Comparison of ENCODE assay signal across 11 cellular contexts in the genomic region with DNA sequence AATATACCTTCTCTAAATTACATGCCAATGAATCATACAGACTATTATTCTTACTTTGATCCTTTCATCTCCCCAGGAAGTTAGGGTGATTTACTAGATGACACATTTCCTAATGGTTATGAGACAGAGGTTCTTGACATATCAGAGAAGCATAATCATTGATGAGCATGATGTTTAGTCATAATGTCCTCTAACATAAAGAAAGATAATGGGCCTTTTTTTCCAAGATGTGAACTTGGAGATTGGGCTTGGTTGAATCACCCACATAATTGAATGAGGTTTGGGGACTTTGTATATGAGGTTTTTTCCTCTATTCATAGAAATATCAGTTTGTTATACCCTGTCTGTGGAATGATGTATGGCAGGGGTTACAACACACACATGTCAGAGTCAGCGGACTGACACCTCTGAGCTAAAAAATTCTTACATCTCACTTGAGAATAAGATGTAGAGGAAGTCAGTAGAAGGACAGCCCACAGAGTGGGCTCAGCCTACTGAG.
DNase-seq lines count a peak whose midpoint lies in the region; ATAC-seq and TF ChIP-seq lines count a peak whose summit lies in the region.
"Had no signal": no experiment of that assay in that cellular context is flagged by ENCODE, and none has a peak within 500 bp of the region (broad histone marks: within the 10 kb centered on the region; RNA-seq: fewer than 3 reads in every experiment).

No MANE protein-coding gene starts in this region.

- H3K9me3 ChIP-seq in spleen: no peaks in the 10 kb centered on the region

- DNase-seq in Caki2 (ENCODE audit: low read depth) (peak; percentile 87), HT-29 (ENCODE audit: low spot score) (peak; percentile 65), kidney glomerular epithelial cell (lab: John Stamatoyannopoulos, UW) (peak; percentile 95), spleen (no peak)
- no peak for DNase-seq in activated naive CD8-positive, alpha-beta T cell treated with anti-CD3 and anti-CD28 coated beads, Interleukin-2, amount 50 U/mL, for 24 hours
- no peak for DNase-seq in activated CD8-positive, alpha-beta memory T cell treated with anti-CD3 and anti-CD28 coated beads, Interleukin-2, amount 10 ng/mL, durations not matched to agents 7 days and 5 days
- DNase-seq: activated CD4-positive, alpha-beta memory T cell treated with anti-CD3 and anti-CD28 coated beads, Interleukin-2, amount 10 ng/mL, durations not matched to agents 7 days and 5 days; NCI-H1694 treated with DMSO at 0.1 percent for 48 hours; small intestine had no signal

- peaks cover 2% of the 10 kb centered on the region for H3K36me3 Mint-ChIP-seq in activated naive CD8-positive, alpha-beta T cell treated with anti-CD3 and anti-CD28 coated beads, Interleukin-2, amount 50 U/mL, for 24 hours (ENCODE audit: low read depth)
- H3K36me3 Mint-ChIP-seq in activated CD8-positive, alpha-beta memory T cell treated with anti-CD3 and anti-CD28 coated beads, Interleukin-2, amount 10 ng/mL, durations not matched to agents 7 days and 5 days: no peaks in the 10 kb centered on the region

- no peaks in the 10 kb centered on the region for H3K4me1 ChIP-seq in spleen

- no peak for TF ChIP-seq POLR2A in spleen (IDR thresholded peaks at IDR 0.05)

- in situ Hi-C loops in Caki2 (cut with HindIII; ENCODE audit: low pct_unique_long_range_greater_than_20kb, low sequenced_read_pairs): no loop called here

- no peak overlapping the region for H3K27ac ChIP-seq in spleen

- H3K36me3 ChIP-seq in spleen: no peaks in the 10 kb centered on the region

- H3K4me3 ChIP-seq in spleen: no peak overlapping the region

- intact Hi-C loops in spleen (cut with DNase I; ENCODE audit: low total_unique reads): no loop called here

- peaks cover 14% of the 10 kb centered on the region for H3K4me1 Mint-ChIP-seq in activated naive CD8-positive, alpha-beta T cell treated with anti-CD3 and anti-CD28 coated beads, Interleukin-2, amount 50 U/mL, for 24 hours
- H3K4me1 Mint-ChIP-seq in activated CD8-positive, alpha-beta memory T cell treated with anti-CD3 and anti-CD28 coated beads, Interleukin-2, amount 10 ng/mL, durations not matched to agents 7 days and 5 days: no peaks in the 10 kb centered on the region

- peak; percentile 87 for ATAC-seq in activated naive CD8-positive, alpha-beta T cell treated with anti-CD3 and anti-CD28 coated beads, Interleukin-2, amount 50 U/mL, for 24 hours
- ATAC-seq in HG03439 (IDR thresholded peaks at IDR 0.05; ENCODE audit: unreplicated experiment) (no peak), GM21360 (IDR thresholded peaks at IDR 0.05; ENCODE audit: unreplicated experiment) (no peak)
- no peak for ATAC-seq in activated CD8-positive, alpha-beta memory T cell treated with anti-CD3 and anti-CD28 coated beads, Interleukin-2, amount 10 ng/mL, durations not matched to agents 7 days and 5 days

- CTCF ChIA-PET in activated CD8-positive, alpha-beta memory T cell treated with anti-CD3 and anti-CD28 coated beads, Interleukin-2, amount 10 ng/mL, durations not matched to agents 7 days and 5 days (lab: Charles Lee): no interaction called here

- no peak overlapping the region for H3K4me3 Mint-ChIP-seq in activated naive CD8-positive, alpha-beta T cell treated with anti-CD3 and anti-CD28 coated beads, Interleukin-2, amount 50 U/mL, for 24 hours
- H3K4me3 Mint-ChIP-seq in activated CD8-positive, alpha-beta memory T cell treated with anti-CD3 and anti-CD28 coated beads, Interleukin-2, amount 10 ng/mL, durations not matched to agents 7 days and 5 days: no peak overlapping the region
- H3K4me3 Mint-ChIP-seq: activated CD4-positive, alpha-beta memory T cell treated with anti-CD3 and anti-CD28 coated beads, Interleukin-2, amount 10 ng/mL, durations not matched to agents 7 days and 5 days had no signal

- H3K27ac Mint-ChIP-seq in activated naive CD8-positive, alpha-beta T cell treated with anti-CD3 and anti-CD28 coated beads, Interleukin-2, amount 50 U/mL, for 24 hours: peak overlapping the region; percentile 72
- H3K27ac Mint-ChIP-seq in activated CD8-positive, alpha-beta memory T cell treated with anti-CD3 and anti-CD28 coated beads, Interleukin-2, amount 10 ng/mL, durations not matched to agents 7 days and 5 days: no peak overlapping the region
- H3K27ac Mint-ChIP-seq: activated CD4-positive, alpha-beta memory T cell treated with anti-CD3 and anti-CD28 coated beads, Interleukin-2, amount 10 ng/mL, durations not matched to agents 7 days and 5 days had no signal

- H3K27me3 ChIP-seq in spleen (replicated peaks in 1 of 7): no peaks in the 10 kb centered on the region

- WGBS in spleen, 5 donors: 87 to 93% (median 91%) methylated on average over 1 of the region's 1 CpG

- no peak for TF ChIP-seq CTCF in spleen (IDR thresholded peaks at IDR 0.05 in 8 of 11, conservative IDR thresholded peaks at IDR 0.05 in 3 of 11)

- H3K27me3 Mint-ChIP-seq in activated naive CD8-positive, alpha-beta T cell treated with anti-CD3 and anti-CD28 coated beads, Interleukin-2, amount 50 U/mL, for 24 hours: peaks cover 6% of the 10 kb centered on the region
- no peaks in the 10 kb centered on the region for H3K27me3 Mint-ChIP-seq in activated CD8-positive, alpha-beta memory T cell treated with anti-CD3 and anti-CD28 coated beads, Interleukin-2, amount 10 ng/mL, durations not matched to agents 7 days and 5 days
- H3K27me3 Mint-ChIP-seq: activated CD4-positive, alpha-beta memory T cell treated with anti-CD3 and anti-CD28 coated beads, Interleukin-2, amount 10 ng/mL, durations not matched to agents 7 days and 5 days had no signal

- H3K9me3 Mint-ChIP-seq in activated naive CD8-positive, alpha-beta T cell treated with anti-CD3 and anti-CD28 coated beads, Interleukin-2, amount 50 U/mL, for 24 hours: peaks cover 4% of the 10 kb centered on the region
- peaks cover 3% of the 10 kb centered on the region for H3K9me3 Mint-ChIP-seq in activated CD8-positive, alpha-beta memory T cell treated with anti-CD3 and anti-CD28 coated beads, Interleukin-2, amount 10 ng/mL, durations not matched to agents 7 days and 5 days (ENCODE audit: low read depth)

Comparison
In these comparisons a context has a peak if more than half of its experiments do, and no peak if none do; other contexts are left out.
1. DNase-seq: peak in Caki2 (single experiment), HT-29 (single experiment) and kidney glomerular epithelial cell (single experiment); none in activated naive CD8-positive, alpha-beta T cell treated with anti-CD3 and anti-CD28 coated beads, Interleukin-2, amount 50 U/mL, for 24 hours (single experiment), spleen (single experiment) and activated CD8-positive, alpha-beta memory T cell treated with anti-CD3 and anti-CD28 coated beads, Interleukin-2, amount 10 ng/mL, durations not matched to agents 7 days and 5 days (single experiment).